13 cellular contexts compared by ENCODE assay signal in genomic region chr11:126357969-126358762, GRCh38. TPM values are rescaled to one million over a fixed set of nuclear protein-coding genes. Genes with fewer than 3 reads are reported as not detected.
DNase-seq lines count a peak whose midpoint lies in the region; ATAC-seq and TF ChIP-seq lines count a peak whose summit lies in the region.
"Had no signal": no experiment of that assay in that cellular context is flagged by ENCODE, and none has a peak within 500 bp of the region (broad histone marks: within the 10 kb centered on the region; RNA-seq: fewer than 3 reads in every experiment).

No MANE protein-coding gene starts in this region.

- H3K27me3 Mint-ChIP-seq in IgD-negative memory B cell (peaks cover 2% of the 10 kb centered on the region), endothelial cell (ENCODE audit: unreplicated experiment) (peaks cover 5% of the 10 kb centered on the region)

- TF ChIP-seq CTCF in endothelial cell (IDR thresholded peaks at IDR 0.05; ENCODE audit: unreplicated experiment) (no peak), transverse colon (IDR thresholded peaks at IDR 0.05) (no peak)

- DNase-seq in endothelial cell (ENCODE audit: low spot score) (no peak), transverse colon (no peak), NCI-H1694 treated with DMSO at 0.1 percent for 48 hours (lab: John Stamatoyannopoulos, UW) (no peak), EL (no peak), H4 (ENCODE audit: low spot score) (no peak)
- DNase-seq: DMS53, kidney glomerular epithelial cell, NCI-H1436 treated with DMSO at 0.1 percent for 48 hours, psoas muscle, T-helper 9 cell had no signal

- in situ Hi-C loops in transverse colon (cut with MboI; ENCODE audit: low pct_ligation_motif_present in 1 of 4, low pct_unique_long_range_greater_than_20kb in 1 of 4, low sequenced_read_pairs in 3 of 4), result no loop called here

- H3K4me1 ChIP-seq in muscle layer of duodenum (ENCODE audit: control insufficient read depth in 1 of 2, insufficient read depth in 2 of 2, low read length in 2 of 2) (peaks cover 10 to 49% of the 10 kb centered on the region in 2 donors), transverse colon (peaks cover 0 to 65% (median 28%) of the 10 kb centered on the region in 4 donors)

- no peak for TF ChIP-seq POLR2A in transverse colon (IDR thresholded peaks at IDR 0.05)

- H3K4me3 ChIP-seq in muscle layer of duodenum (ENCODE audit: low read depth in 1 of 2, low read length in 2 of 2), result peak overlapping the region; percentile 13 to 89
- H3K4me3 ChIP-seq in transverse colon, result peak overlapping the region in 1 of 4 donors; percentile 2
- H3K4me3 ChIP-seq: psoas muscle had no signal

- H3K27ac Mint-ChIP-seq in IgD-negative memory B cell (peak overlapping the region in 2 of 3 donors; percentile 57 to 67), endothelial cell (ENCODE audit: unreplicated experiment) (no peak overlapping the region)

- ATAC-seq in HG03280 (IDR thresholded peaks at IDR 0.05; ENCODE audit: unreplicated experiment), result no peak
- ATAC-seq: psoas muscle had no signal

- whole genome bisulfite sequencing in transverse colon (ENCODE audit: low coverage in 1 of 2), 2 donors, result 63% methylated on average over 16 of the region's 18 CpGs; no CpG with 5 or more reads in 1 of the 2 donors

- H3K36me3 ChIP-seq in muscle layer of duodenum (ENCODE audit: control insufficient read depth in 1 of 2, insufficient read depth in 2 of 2, low read length in 2 of 2) (no peaks in the 10 kb centered on the region), transverse colon (no peaks in the 10 kb centered on the region)

- no peak for TF ChIP-seq EP300 in transverse colon (IDR thresholded peaks at IDR 0.05; ENCODE audit: low read depth)

- H3K27ac ChIP-seq in muscle layer of duodenum (ENCODE audit: low read length) (no peak overlapping the region), transverse colon (peak overlapping the region; percentile 80 to 87 (median 84))
- H3K27ac ChIP-seq: psoas muscle had no signal

- H3K4me1 Mint-ChIP-seq in IgD-negative memory B cell (peaks cover 4 to 5% (median 5%) of the 10 kb centered on the region in 3 donors), endothelial cell (ENCODE audit: unreplicated experiment) (peaks cover 32% of the 10 kb centered on the region)

- intact Hi-C loops in transverse colon (cut with DNase I; ENCODE audit: low total_unique reads), result loop anchor here (2.0 kb wide), 1 partner anchor 47 kb away; no protein-coding TSS in a partner anchor

- peak overlapping the region in 1 of 4 donors; percentile 71 for H3K4me3 Mint-ChIP-seq in IgD-negative memory B cell
- peak overlapping the region; percentile 42 for H3K4me3 Mint-ChIP-seq in endothelial cell (ENCODE audit: unreplicated experiment)

- H3K27me3 ChIP-seq in muscle layer of duodenum (ENCODE audit: low read depth, low read length) (no peaks in the 10 kb centered on the region), transverse colon (peaks cover 15% of the 10 kb centered on the region)

- H3K9me3 ChIP-seq in muscle layer of duodenum (ENCODE audit: control insufficient read depth in 1 of 2, low read length in 2 of 2) (no peaks in the 10 kb centered on the region), transverse colon (no peaks in the 10 kb centered on the region)
- H3K9me3 ChIP-seq: psoas muscle had no signal

- H3K36me3 Mint-ChIP-seq in IgD-negative memory B cell (no peaks in the 10 kb centered on the region), endothelial cell (ENCODE audit: low read depth, unreplicated experiment) (no peaks in the 10 kb centered on the region)

- H3K9me3 Mint-ChIP-seq in IgD-negative memory B cell (no peaks in the 10 kb centered on the region), endothelial cell (ENCODE audit: unreplicated experiment) (no peaks in the 10 kb centered on the region)

RNA-seq across cellular contexts. Expression of gene ST3GAL4, which starts 2.7 kb away (rescaled TPM):
- 3.6 TPM for polyA plus RNA-seq in IgD-negative memory B cell
- total RNA-seq in endothelial cell (ENCODE audit: unreplicated experiment), result 25.9 TPM
- total RNA-seq in transverse colon, result 100 to 1,000 TPM in 3 of 4 donors, 10 to 100 TPM in 1; 26.1 to 206 (median 166) TPM
- 49.8 and 55.9 TPM in 2 replicates for total RNA-seq in H4 (2014; rRNA removed; shearing (Covaris generic))

RNA-seq across cellular contexts. Expression of gene DCPS, which starts 54.3 kb away (rescaled TPM):
- 76.9 TPM for polyA plus RNA-seq in IgD-negative memory B cell
- 11.3 TPM for total RNA-seq in endothelial cell (ENCODE audit: unreplicated experiment)
- total RNA-seq in transverse colon, result 10 to 100 TPM in 3 of 4 donors, under 1 TPM in 1; 0.40 to 13.7 (median 11.3) TPM
- 25.9 and 36.9 TPM in 2 replicates for total RNA-seq in H4 (2014; rRNA removed; shearing (Covaris generic))
